Comparison of ENCODE assay signal across 1 cellular context in the genomic region with DNA sequence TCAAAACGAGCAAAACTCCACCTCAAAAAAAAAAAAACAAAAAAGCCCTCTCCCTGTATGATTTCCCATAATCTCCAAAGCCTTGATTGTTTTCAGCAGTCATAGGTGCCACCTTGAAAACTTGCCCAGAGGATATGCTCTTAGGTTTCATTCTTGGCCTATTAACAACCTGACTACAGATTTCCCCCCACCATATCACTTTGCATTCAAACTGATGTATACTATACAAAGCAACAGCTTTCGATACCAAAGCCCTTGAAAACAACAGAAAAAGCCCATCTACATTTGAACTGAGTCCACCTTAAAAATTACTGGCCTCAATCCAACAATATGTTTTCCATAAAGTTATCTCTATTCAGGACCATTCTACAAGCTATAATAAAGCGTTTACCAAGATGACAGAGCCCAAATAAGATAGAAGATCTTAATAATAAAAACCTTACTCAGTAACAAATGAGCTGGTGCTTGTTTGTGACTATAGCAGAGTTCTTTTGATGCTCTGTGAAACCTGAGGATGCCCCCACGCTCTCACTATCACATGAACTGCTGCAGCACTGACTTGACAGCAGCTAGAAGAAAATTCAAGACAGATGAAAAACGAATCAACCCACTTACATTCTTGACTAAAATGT.
TF ChIP-seq lines count a peak whose summit lies in the region.

No MANE protein-coding gene starts in this region.

TF ChIP-seq in WTC11, 78 proteins besides CTCF, POLR2A, EP300 and RAD21 (continued from another document):
- TF ChIP-seq, protein P1, sequence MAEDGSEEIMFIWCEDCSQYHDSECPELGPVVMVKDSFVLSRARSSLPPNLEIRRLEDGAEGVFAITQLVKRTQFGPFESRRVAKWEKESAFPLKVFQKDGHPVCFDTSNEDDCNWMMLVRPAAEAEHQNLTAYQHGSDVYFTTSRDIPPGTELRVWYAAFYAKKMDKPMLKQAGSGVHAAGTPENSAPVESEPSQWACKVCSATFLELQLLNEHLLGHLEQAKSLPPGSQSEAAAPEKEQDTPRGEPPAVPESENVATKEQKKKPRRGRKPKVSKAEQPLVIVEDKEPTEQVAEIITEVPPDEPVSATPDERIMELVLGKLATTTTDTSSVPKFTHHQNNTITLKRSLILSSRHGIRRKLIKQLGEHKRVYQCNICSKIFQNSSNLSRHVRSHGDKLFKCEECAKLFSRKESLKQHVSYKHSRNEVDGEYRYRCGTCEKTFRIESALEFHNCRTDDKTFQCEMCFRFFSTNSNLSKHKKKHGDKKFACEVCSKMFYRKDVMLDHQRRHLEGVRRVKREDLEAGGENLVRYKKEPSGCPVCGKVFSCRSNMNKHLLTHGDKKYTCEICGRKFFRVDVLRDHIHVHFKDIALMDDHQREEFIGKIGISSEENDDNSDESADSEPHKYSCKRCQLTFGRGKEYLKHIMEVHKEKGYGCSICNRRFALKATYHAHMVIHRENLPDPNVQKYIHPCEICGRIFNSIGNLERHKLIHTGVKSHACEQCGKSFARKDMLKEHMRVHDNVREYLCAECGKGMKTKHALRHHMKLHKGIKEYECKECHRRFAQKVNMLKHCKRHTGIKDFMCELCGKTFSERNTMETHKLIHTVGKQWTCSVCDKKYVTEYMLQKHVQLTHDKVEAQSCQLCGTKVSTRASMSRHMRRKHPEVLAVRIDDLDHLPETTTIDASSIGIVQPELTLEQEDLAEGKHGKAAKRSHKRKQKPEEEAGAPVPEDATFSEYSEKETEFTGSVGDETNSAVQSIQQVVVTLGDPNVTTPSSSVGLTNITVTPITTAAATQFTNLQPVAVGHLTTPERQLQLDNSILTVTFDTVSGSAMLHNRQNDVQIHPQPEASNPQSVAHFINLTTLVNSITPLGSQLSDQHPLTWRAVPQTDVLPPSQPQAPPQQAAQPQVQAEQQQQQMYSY (CRISPR knock-in tag; IDR thresholded peaks at IDR 0.05) = no peak
- TF ChIP-seq ESRRA (CRISPR knock-in tag; IDR thresholded peaks at IDR 0.05; ENCODE audit: borderline replicate concordance) (no peak), FOXP1 (CRISPR knock-in tag; IDR thresholded peaks at IDR 0.05; ENCODE audit: borderline replicate concordance) (no peak), FOXJ3 (CRISPR knock-in tag; IDR thresholded peaks at IDR 0.05; ENCODE audit: borderline replicate concordance) (no peak), NFYB (CRISPR knock-in tag; conservative IDR thresholded peaks at IDR 0.05; ENCODE audit: low read depth) (no peak), ZNF423 (CRISPR knock-in tag; IDR thresholded peaks at IDR 0.05) (no peak), ZNF671 (CRISPR knock-in tag; IDR thresholded peaks at IDR 0.05) (no peak), MYBL2 (CRISPR knock-in tag; IDR thresholded peaks at IDR 0.05) (no peak)
- TF ChIP-seq, protein P2, sequence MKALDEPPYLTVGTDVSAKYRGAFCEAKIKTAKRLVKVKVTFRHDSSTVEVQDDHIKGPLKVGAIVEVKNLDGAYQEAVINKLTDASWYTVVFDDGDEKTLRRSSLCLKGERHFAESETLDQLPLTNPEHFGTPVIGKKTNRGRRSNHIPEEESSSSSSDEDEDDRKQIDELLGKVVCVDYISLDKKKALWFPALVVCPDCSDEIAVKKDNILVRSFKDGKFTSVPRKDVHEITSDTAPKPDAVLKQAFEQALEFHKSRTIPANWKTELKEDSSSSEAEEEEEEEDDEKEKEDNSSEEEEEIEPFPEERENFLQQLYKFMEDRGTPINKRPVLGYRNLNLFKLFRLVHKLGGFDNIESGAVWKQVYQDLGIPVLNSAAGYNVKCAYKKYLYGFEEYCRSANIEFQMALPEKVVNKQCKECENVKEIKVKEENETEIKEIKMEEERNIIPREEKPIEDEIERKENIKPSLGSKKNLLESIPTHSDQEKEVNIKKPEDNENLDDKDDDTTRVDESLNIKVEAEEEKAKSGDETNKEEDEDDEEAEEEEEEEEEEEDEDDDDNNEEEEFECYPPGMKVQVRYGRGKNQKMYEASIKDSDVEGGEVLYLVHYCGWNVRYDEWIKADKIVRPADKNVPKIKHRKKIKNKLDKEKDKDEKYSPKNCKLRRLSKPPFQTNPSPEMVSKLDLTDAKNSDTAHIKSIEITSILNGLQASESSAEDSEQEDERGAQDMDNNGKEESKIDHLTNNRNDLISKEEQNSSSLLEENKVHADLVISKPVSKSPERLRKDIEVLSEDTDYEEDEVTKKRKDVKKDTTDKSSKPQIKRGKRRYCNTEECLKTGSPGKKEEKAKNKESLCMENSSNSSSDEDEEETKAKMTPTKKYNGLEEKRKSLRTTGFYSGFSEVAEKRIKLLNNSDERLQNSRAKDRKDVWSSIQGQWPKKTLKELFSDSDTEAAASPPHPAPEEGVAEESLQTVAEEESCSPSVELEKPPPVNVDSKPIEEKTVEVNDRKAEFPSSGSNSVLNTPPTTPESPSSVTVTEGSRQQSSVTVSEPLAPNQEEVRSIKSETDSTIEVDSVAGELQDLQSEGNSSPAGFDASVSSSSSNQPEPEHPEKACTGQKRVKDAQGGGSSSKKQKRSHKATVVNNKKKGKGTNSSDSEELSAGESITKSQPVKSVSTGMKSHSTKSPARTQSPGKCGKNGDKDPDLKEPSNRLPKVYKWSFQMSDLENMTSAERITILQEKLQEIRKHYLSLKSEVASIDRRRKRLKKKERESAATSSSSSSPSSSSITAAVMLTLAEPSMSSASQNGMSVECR (CRISPR knock-in tag; IDR thresholded peaks at IDR 0.05; ENCODE audit: borderline replicate concordance) = no peak
- TF ChIP-seq, protein P3, sequence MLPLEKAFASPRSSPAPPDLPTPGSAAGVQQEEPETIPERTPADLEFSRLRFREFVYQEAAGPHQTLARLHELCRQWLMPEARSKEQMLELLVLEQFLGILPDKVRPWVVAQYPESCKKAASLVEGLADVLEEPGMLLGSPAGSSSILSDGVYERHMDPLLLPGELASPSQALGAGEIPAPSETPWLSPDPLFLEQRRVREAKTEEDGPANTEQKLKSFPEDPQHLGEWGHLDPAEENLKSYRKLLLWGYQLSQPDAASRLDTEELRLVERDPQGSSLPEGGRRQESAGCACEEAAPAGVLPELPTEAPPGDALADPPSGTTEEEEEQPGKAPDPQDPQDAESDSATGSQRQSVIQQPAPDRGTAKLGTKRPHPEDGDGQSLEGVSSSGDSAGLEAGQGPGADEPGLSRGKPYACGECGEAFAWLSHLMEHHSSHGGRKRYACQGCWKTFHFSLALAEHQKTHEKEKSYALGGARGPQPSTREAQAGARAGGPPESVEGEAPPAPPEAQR (CRISPR knock-in tag; IDR thresholded peaks at IDR 0.05) = no peak
- TF ChIP-seq, protein P4, sequence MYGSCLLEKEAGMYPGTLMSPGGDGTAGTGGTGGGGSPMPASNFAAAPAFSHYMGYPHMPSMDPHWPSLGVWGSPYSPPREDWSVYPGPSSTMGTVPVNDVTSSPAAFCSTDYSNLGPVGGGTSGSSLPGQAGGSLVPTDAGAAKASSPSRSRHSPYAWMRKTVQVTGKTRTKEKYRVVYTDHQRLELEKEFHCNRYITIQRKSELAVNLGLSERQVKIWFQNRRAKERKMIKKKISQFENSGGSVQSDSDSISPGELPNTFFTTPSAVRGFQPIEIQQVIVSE (CRISPR knock-in tag; IDR thresholded peaks at IDR 0.05; ENCODE audit: borderline replicate concordance) = no peak
